8 cellular contexts compared by ENCODE assay signal in the genomic region with DNA sequence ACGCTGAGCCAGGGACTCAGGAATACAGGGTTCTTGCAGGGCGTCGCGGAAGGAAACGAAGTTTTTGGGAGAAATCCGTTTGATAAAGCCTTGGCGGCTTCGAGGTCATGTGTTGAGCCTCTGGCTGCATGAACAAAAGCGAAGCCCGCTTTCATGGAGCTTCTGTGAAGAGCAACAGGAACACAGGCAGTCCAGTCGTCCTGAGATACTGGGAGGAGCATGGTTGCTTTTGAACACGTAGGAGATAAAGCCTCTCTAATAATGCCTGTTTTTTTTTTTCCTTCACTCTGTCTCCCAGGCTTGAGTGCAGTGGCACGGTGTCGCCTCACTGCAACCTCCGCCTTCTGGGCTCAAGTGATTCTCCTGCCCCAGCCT. TPM values are rescaled to one million over a fixed set of nuclear protein-coding genes. Genes with fewer than 3 reads are reported as not detected.
DNase-seq lines count a peak whose midpoint lies in the region; ATAC-seq and TF ChIP-seq lines count a peak whose summit lies in the region.

No MANE protein-coding gene starts in this region.

- no TSS peak for BruUV-seq in Calu3 (replicated peaks; lab: Mats Ljungman, UMichigan)

- H3K9me3 ChIP-seq in iPS-18c (ENCODE audit: control insufficient read depth, insufficient read depth, low read length) (peaks cover 23% of the 10 kb centered on the region), subcutaneous abdominal adipose tissue (ENCODE audit: control insufficient read depth in 5 of 5, low read length in 5 of 5) (peaks cover 22 to 27% (median 26%) of the 10 kb centered on the region in 5 donors)

- peak overlapping the region; percentile 91 for H3K4me3 Mint-ChIP-seq in Calu3 (ENCODE audit: low read depth, unreplicated experiment)
- H3K4me3 Mint-ChIP-seq in activated naive CD8-positive, alpha-beta T cell treated with anti-CD3 and anti-CD28 coated beads for 36 hours, result peak overlapping the region; percentile 90

- peaks cover 12% of the 10 kb centered on the region for H3K27me3 Mint-ChIP-seq in Calu3 (ENCODE audit: unreplicated experiment)
- peaks cover 18% of the 10 kb centered on the region for H3K27me3 Mint-ChIP-seq in activated naive CD8-positive, alpha-beta T cell treated with anti-CD3 and anti-CD28 coated beads for 36 hours

- no peaks in the 10 kb centered on the region for H3K27me3 ChIP-seq in subcutaneous abdominal adipose tissue (ENCODE audit: control insufficient read depth in 5 of 5, insufficient read depth in 4 of 5, low read length in 5 of 5)

- H3K27ac Mint-ChIP-seq in Calu3 (ENCODE audit: unreplicated experiment), result peak overlapping the region; percentile 54
- H3K27ac Mint-ChIP-seq in activated naive CD8-positive, alpha-beta T cell treated with anti-CD3 and anti-CD28 coated beads for 36 hours, result peak overlapping the region; percentile 79

- H3K27ac ChIP-seq in subcutaneous abdominal adipose tissue (ENCODE audit: low read depth, low read length), result peak overlapping the region; percentile 65

- DNase-seq in Calu3, result no peak
- no peak for DNase-seq in activated naive CD8-positive, alpha-beta T cell treated with anti-CD3 and anti-CD28 coated beads for 36 hours
- no peak for DNase-seq in glomerular visceral epithelial cell (ENCODE audit: extremely low spot score)
- no peak for DNase-seq in hippocampal formation (lab: John Stamatoyannopoulos, UW)

- peaks cover 2 to 21% (median 16%) of the 10 kb centered on the region in 5 donors for H3K4me1 ChIP-seq in subcutaneous abdominal adipose tissue (ENCODE audit: control insufficient read depth in 5 of 5, insufficient read depth in 5 of 5, low read length in 5 of 5)

- peaks cover 9% of the 10 kb centered on the region for H3K4me1 Mint-ChIP-seq in Calu3 (ENCODE audit: low read depth, unreplicated experiment)
- H3K4me1 Mint-ChIP-seq in activated naive CD8-positive, alpha-beta T cell treated with anti-CD3 and anti-CD28 coated beads for 36 hours, result peaks cover 13% of the 10 kb centered on the region

- H3K4me3 ChIP-seq in iPS-18c (ENCODE audit: insufficient read depth, low read depth, low read length) (peak overlapping the region; percentile 73), subcutaneous abdominal adipose tissue (ENCODE audit: low read depth in 1 of 5, low read length in 5 of 5) (peak overlapping the region; percentile 81 to 86 (median 83))

- peak overlapping the region; percentile 68 to 95 (median 86) for H3K9ac ChIP-seq in subcutaneous abdominal adipose tissue (ENCODE audit: low read length in 5 of 5)

- peaks cover 25% of the 10 kb centered on the region for H3K36me3 Mint-ChIP-seq in Calu3 (ENCODE audit: insufficient read depth, unreplicated experiment)
- H3K36me3 Mint-ChIP-seq in activated naive CD8-positive, alpha-beta T cell treated with anti-CD3 and anti-CD28 coated beads for 36 hours, result peaks cover 39% of the 10 kb centered on the region

- intact Hi-C loops in Calu3 (cut with micrococcal nuclease; ENCODE audit: unreplicated experiment), result no loop called here

- H3K9me3 Mint-ChIP-seq in Calu3 (ENCODE audit: low read depth, unreplicated experiment), result peaks cover 15% of the 10 kb centered on the region
- peaks cover 24% of the 10 kb centered on the region for H3K9me3 Mint-ChIP-seq in activated naive CD8-positive, alpha-beta T cell treated with anti-CD3 and anti-CD28 coated beads for 36 hours

- TF ChIP-seq CTCF in Calu3 (IDR thresholded peaks at IDR 0.05; ENCODE audit: unreplicated experiment), result no peak

- ATAC-seq in HG02970 (IDR thresholded peaks at IDR 0.05; ENCODE audit: low FRiP score, unreplicated experiment) (peak; percentile 4), GM21367 (IDR thresholded peaks at IDR 0.05; ENCODE audit: unreplicated experiment) (no peak)

- H3K36me3 ChIP-seq in subcutaneous abdominal adipose tissue (ENCODE audit: control insufficient read depth in 5 of 5, insufficient read depth in 5 of 5, low read length in 5 of 5), result peaks cover 19 to 23% (median 21%) of the 10 kb centered on the region in 5 donors

- CTCF ChIA-PET in Calu3 (lab: Charles Lee), result no interaction called here

RNA-seq across cellular contexts. Expression of a gene that starts 0.5 kb away (rescaled TPM):
- total RNA-seq in Calu3 (2022), result 17.1 and 17.8 TPM in 2 replicates
- 10 to 100 TPM; 12.2 to 13.9 TPM for total RNA-seq in activated naive CD8-positive, alpha-beta T cell treated with anti-CD3 and anti-CD28 coated beads for 36 hours

RNA-seq across cellular contexts. Expression of a gene that starts 42.9 kb away (rescaled TPM):
- total RNA-seq in Calu3 (2022), result 6.7 and 7.1 TPM in 2 replicates
- total RNA-seq in activated naive CD8-positive, alpha-beta T cell treated with anti-CD3 and anti-CD28 coated beads for 36 hours, result 1 to 10 TPM; 7.4 to 9.6 TPM
